Comparison of ENCODE assay signal across 8 cellular contexts in the genomic region with DNA sequence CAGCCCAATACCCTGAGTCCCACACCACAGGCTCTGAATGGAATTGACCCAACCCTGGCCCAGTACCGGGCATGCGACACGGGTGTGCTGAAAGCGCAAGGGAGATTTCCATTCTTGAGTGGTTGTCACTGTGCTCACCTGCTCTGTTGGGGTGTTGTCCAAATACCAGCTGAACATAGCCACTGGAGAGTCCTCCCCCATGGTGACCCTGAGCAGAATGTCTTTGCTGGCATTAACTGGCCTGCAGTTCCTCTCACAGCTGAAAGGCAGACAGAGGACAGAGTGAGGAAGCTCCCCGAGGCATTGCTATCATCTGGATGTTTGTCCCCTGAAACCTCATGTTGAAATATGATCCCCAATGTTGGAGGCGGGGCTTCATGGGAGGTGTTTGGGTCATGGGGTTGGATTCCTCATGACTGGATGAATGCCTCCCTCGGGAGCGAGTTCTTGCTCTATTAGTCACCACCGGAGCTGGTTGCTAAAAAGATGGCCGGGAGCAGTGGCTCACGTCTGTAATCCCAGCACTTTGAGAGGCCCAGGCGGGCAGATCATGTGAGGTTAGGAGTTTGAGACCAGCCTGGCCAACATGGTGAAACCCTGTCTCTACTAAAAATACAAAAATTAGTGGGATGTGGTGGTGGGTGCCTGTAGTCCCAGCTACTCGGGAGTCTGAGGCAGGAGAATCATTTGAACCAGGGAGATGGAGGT. TPM values are rescaled to one million over a fixed set of nuclear protein-coding genes. Genes with fewer than 3 reads are reported as not detected.
DNase-seq lines count a peak whose midpoint lies in the region; ATAC-seq and TF ChIP-seq lines count a peak whose summit lies in the region.

No MANE protein-coding gene starts in this region.

- no peaks in the 10 kb centered on the region for H3K36me3 ChIP-seq in upper lobe of left lung

- H3K4me3 ChIP-seq in NB4 (ENCODE audit: low read depth, low read length) = no peak overlapping the region
- peak overlapping the region in 1 of 4 donors; percentile 12 for H3K4me3 ChIP-seq in upper lobe of left lung

- H3K9me3 ChIP-seq in upper lobe of left lung = no peaks in the 10 kb centered on the region

- DNase-seq in NB4 (ENCODE audit: low read depth) (peak; percentile 91), cerebellar cortex (ENCODE audit: low spot score) (peak; percentile 86), kidney tubule cell (ENCODE audit: low spot score) (peak; percentile 96), upper lobe of left lung (peak in 1 of 2 donors; percentile 68)

- TF ChIP-seq CTCF in C4-2B (conservative IDR thresholded peaks at IDR 0.05) (no peak), NB4 (IDR thresholded peaks at IDR 0.05; ENCODE audit: low read depth, low read length) (no peak), upper lobe of left lung (IDR thresholded peaks at IDR 0.05) (no peak)

- H3K4me1 ChIP-seq in upper lobe of left lung = peaks cover 0 to 3% (median 0%) of the 10 kb centered on the region in 4 donors

- no peak for TF ChIP-seq POLR2A in NB4 (IDR thresholded peaks at IDR 0.05; ENCODE audit: extremely low read depth, insufficient read length)
- no peak for TF ChIP-seq POLR2A in upper lobe of left lung (IDR thresholded peaks at IDR 0.05)

- H3K27ac ChIP-seq in C4-2B (peak overlapping the region; percentile 7; the same call in 1 of the 2 replicates), upper lobe of left lung (peak overlapping the region; percentile 27 to 73 (median 47))

- no peak for TF ChIP-seq EP300 in upper lobe of left lung (IDR thresholded peaks at IDR 0.05)

- peak; percentile 80 to 87 for ATAC-seq in upper lobe of left lung (ENCODE audit: low FRiP score in 2 of 2)
- ATAC-seq in GM19452 (IDR thresholded peaks at IDR 0.05; ENCODE audit: unreplicated experiment) = no peak
- no peak for ATAC-seq in HG02870 (IDR thresholded peaks at IDR 0.05; ENCODE audit: unreplicated experiment)
- ATAC-seq in HG03139 (IDR thresholded peaks at IDR 0.05; ENCODE audit: unreplicated experiment) = no peak

- 21 to 33% methylated on average over 9 to 13 of the region's 13 CpGs for WGBS in upper lobe of left lung, 2 donors

- H3K27me3 ChIP-seq in upper lobe of left lung = no peaks in the 10 kb centered on the region

RNA-seq across cellular contexts. Expression of gene BCO1, which starts 57.3 kb away (rescaled TPM):
- under 1 TPM in 2 of 6 donors, not detected in 4; 0.17 to 0.92 TPM for total RNA-seq in upper lobe of left lung

Comparison
In these comparisons a context has a peak if more than half of its experiments do, and no peak if none do; other contexts are left out.
1. ATAC-seq: peak in upper lobe of left lung (2 of 2); none in GM19452 (single experiment), HG02870 (single experiment) and HG03139 (single experiment).